27 cellular contexts compared by ENCODE assay signal in the genomic region with DNA sequence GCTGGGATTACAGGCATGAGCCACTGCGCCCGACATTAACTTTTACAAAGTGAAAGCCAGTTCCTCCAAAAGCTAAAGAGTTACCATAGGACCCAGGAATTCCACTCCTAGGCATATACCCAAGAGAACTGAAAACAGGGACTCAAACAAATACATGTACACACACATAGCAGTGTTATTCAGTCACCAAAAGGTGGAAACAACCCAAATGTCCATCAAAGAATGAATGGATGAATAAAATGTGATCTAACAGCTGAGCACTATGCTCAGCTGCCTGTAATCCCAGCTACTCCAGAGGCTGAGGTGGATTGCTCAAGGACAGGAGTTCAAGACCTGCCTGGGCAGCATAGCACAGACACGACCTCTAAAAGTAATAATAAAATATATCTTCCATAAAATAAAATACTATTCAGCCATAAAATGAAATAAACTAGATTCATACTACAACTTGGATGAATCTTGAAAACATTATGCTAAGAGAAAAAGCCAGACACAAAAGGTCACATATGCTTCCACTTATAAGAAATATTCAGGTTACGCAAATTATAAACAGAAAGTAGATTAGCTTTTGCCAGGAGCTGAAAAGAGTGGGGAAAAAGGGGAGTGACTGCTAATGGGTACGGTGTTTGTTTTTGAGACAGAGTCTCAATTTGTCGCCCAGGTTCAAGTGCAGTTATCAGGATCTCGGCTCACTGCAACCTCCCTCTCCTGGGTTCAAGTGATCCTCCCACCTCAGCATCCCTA. TPM values are rescaled to one million over a fixed set of nuclear protein-coding genes. Genes with fewer than 3 reads are reported as not detected.
A peak's percentile ranks its signal among the peaks of the same experiment; 100 is the strongest.
DNase-seq lines count a peak whose midpoint lies in the region; ATAC-seq and TF ChIP-seq lines count a peak whose summit lies in the region.
"Had no signal": no experiment of that assay in that cellular context is flagged by ENCODE, and none has a peak within 500 bp of the region (broad histone marks: within the 10 kb centered on the region; RNA-seq: fewer than 3 reads in every experiment).

No MANE protein-coding gene starts in this region.

- H3K4me3 ChIP-seq in epithelial cell of esophagus (ENCODE audit: low read length) (no peak overlapping the region), left lung (no peak overlapping the region)
- H3K4me3 ChIP-seq: BLaER1, gastrocnemius medialis, hepatocyte, lower lobe of right lung, PC-9, right atrium auricular region, spleen, tibial artery had no signal

- no peaks in the 10 kb centered on the region for H3K9me3 ChIP-seq in left lung
- H3K9me3 ChIP-seq: gastrocnemius medialis, lower lobe of right lung, neutrophil, right atrium auricular region, spleen had no signal

- TF ChIP-seq CTCF in epithelial cell of esophagus (IDR thresholded peaks at IDR 0.05; ENCODE audit: insufficient read depth, low read depth, low read length, missing control alignments) (no peak), left lung (IDR thresholded peaks at IDR 0.05) (no peak)

- no peaks in the 10 kb centered on the region for H3K4me1 ChIP-seq in left lung
- H3K4me1 ChIP-seq: BLaER1, gastrocnemius medialis, lower lobe of right lung, right atrium auricular region, spleen, tibial artery had no signal

- intact Hi-C loops in left lung (cut with DNase I) = no loop called here

- ATAC-seq in left lung = peak; percentile 19
- no peak for ATAC-seq in HG02852 (IDR thresholded peaks at IDR 0.05; ENCODE audit: unreplicated experiment)
- no peak for ATAC-seq in GM21619 (IDR thresholded peaks at IDR 0.05; ENCODE audit: unreplicated experiment)
- ATAC-seq: gastrocnemius medialis; naive thymus-derived CD4-positive, alpha-beta T cell had no signal

- no peaks in the 10 kb centered on the region for H3K36me3 ChIP-seq in left lung
- H3K36me3 ChIP-seq: BLaER1, gastrocnemius medialis, lower lobe of right lung, neutrophil, right atrium auricular region, spleen, tibial artery had no signal

- no peaks in the 10 kb centered on the region for H3K27me3 ChIP-seq in left lung
- H3K27me3 ChIP-seq: BLaER1, hepatocyte, right atrium auricular region, tibial artery had no signal

- H3K27ac ChIP-seq in left lung = no peak overlapping the region
- H3K27ac ChIP-seq: BLaER1, gastrocnemius medialis, hepatocyte, lower lobe of right lung, neutrophil, PC-9, right atrium auricular region, spleen, tibial artery had no signal

- peak; percentile 63 for DNase-seq in EH (ENCODE audit: low read depth)
- DNase-seq in M059J (ENCODE audit: low read depth) = peak; percentile 52
- DNase-seq in epithelial cell of esophagus (ENCODE audit: low read depth) = peak; percentile 12
- no peak for DNase-seq in left lung
- DNase-seq in activated CD8-positive, alpha-beta memory T cell treated with anti-CD3 and anti-CD28 coated beads for 24 hours = no peak
- no peak for DNase-seq in NCI-H524 (lab: John Stamatoyannopoulos, UW)
- DNase-seq: activated naive CD4-positive, alpha-beta T cell treated with anti-CD3 and anti-CD28 coated beads, Interleukin-2, amount 50 U/mL, for 16 hours; activated T-cell treated with anti-CD3 and anti-CD28 coated beads for 4 hours; amygdala; effector CD8-positive, alpha-beta T cell; gastrocnemius medialis; lower lobe of right lung; naive thymus-derived CD4-positive, alpha-beta T cell; NCI-H1048; NCI-H1694; NCI-H2171 treated with DMSO at 0.1 percent for 48 hours; NCI-H526; PC-9; posterior cingulate gyrus; spleen; tibial artery had no signal

RNA-seq across cellular contexts. Expression of a gene that starts 9.3 kb away (rescaled TPM):
- 35.0 and 56.1 TPM in 2 replicates for total RNA-seq in M059J (2014; rRNA removed; shearing (Covaris generic))
- 10 to 100 TPM; 70.4 to 98.4 TPM for total RNA-seq in left lung

Comparison
In these comparisons a context has a peak if more than half of its experiments do, and no peak if none do; other contexts are left out.
1. DNase-seq: peak in EH (single experiment), M059J (single experiment) and epithelial cell of esophagus (single experiment); none in left lung (0 of 2), activated CD8-positive, alpha-beta memory T cell treated with anti-CD3 and anti-CD28 coated beads for 24 hours (single experiment) and NCI-H524 (0 of 2).